13 cellular contexts compared by ENCODE assay signal in genomic region chr14:35222324-35222723, GRCh38.
"Had no signal": no experiment of that assay in that cellular context is flagged by ENCODE, and none has a peak within 500 bp of the region (broad histone marks: within the 10 kb centered on the region; RNA-seq: fewer than 3 reads in every experiment).

No MANE protein-coding gene starts in this region.

- H3K4me3 ChIP-seq: lung, right atrium auricular region, smooth muscle cell, tibial nerve, vagina had no signal

- DNase-seq: activated CD4-positive, alpha-beta T cell treated with anti-CD3 and anti-CD28 coated beads, Interleukin-2, amount 50 U/mL, for 4 hours; activated naive CD4-positive, alpha-beta T cell treated with anti-CD3 and anti-CD28 coated beads, Interleukin-2, amount 50 U/mL, for 16 hours; amygdala; glutamatergic neuron; left cardiac atrium; naive B cell; T-helper 2 cell had no signal

- H3K4me1 Mint-ChIP-seq: brain had no signal

- H3K4me1 ChIP-seq: right atrium auricular region, tibial nerve, vagina had no signal

- ATAC-seq: left cardiac atrium had no signal

- H3K27me3 Mint-ChIP-seq: brain, naive B cell had no signal

- H3K9me3 ChIP-seq: right atrium auricular region, tibial nerve, vagina had no signal

- H3K4me3 Mint-ChIP-seq: brain, naive B cell had no signal

- H3K27me3 ChIP-seq: right atrium auricular region, tibial nerve, vagina had no signal

- H3K36me3 ChIP-seq: right atrium auricular region, tibial nerve, vagina had no signal

- H3K27ac ChIP-seq: right atrium auricular region, tibial nerve, vagina had no signal

- H3K9me3 Mint-ChIP-seq: brain, naive B cell had no signal

- H3K27ac Mint-ChIP-seq: brain had no signal
